Comparison of ENCODE assay signal across 1 cellular context in the genomic region with DNA sequence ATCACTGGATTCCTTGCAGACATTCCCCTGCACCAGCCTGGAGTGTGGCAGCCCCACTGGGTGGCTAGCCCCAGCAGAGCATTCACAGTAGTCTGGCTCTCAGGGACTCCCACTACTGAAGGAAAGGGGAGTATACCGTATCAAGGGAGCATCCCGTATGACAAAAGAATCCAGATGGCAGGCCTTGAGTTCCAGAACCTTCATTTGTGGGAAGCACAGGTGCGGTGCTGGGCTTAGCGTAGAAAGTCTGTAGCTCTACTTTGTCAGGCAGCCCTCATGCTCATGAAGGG.
TF ChIP-seq lines count a peak whose summit lies in the region.

No MANE protein-coding gene starts in this region.

TF ChIP-seq in GM12878, 131 proteins besides CTCF, POLR2A, EP300 and RAD21 (continued from another document):
- TF ChIP-seq NKRF (conservative IDR thresholded peaks at IDR 0.05), result no peak
